Comparison of ENCODE assay signal across 7 cellular contexts in genomic region chr1:44079566-44079965, GRCh38.
"Had no signal": no experiment of that assay in that cellular context is flagged by ENCODE, and none has a peak within 500 bp of the region (broad histone marks: within the 10 kb centered on the region; RNA-seq: fewer than 3 reads in every experiment).

No MANE protein-coding gene starts in this region.

- DNase-seq: GM23248, GOT3, H7, H9, HCEC 1CT, HFFc6 had no signal

- H3K9me3 Mint-ChIP-seq: GM23338, H9, HFFc6 had no signal

- H3K4me3 Mint-ChIP-seq: GM23338, H9, HFFc6 had no signal

- H3K27ac Mint-ChIP-seq: GM23338, HFFc6 had no signal
